32 cellular contexts compared by ENCODE assay signal in genomic region chrX:27163236-27163635, GRCh38.
"Had no signal": no experiment of that assay in that cellular context is flagged by ENCODE, and none has a peak within 500 bp of the region (broad histone marks: within the 10 kb centered on the region; RNA-seq: fewer than 3 reads in every experiment).

No MANE protein-coding gene starts in this region.

- H3K9me3 ChIP-seq: adrenal gland, body of pancreas, breast epithelium had no signal

- H3K27me3 ChIP-seq: adrenal gland, body of pancreas, brain microvascular endothelial cell had no signal

- H3K4me1 ChIP-seq: adrenal gland, body of pancreas, breast epithelium had no signal

- ATAC-seq: activated CD8-positive, alpha-beta T cell treated with anti-CD3 and anti-CD28 coated beads for 36 hours; activated naive CD4-positive, alpha-beta T cell treated with anti-CD3 and anti-CD28 coated beads, Interleukin-2, amount 50 U/mL, for 72 hours; activated T-cell treated with anti-CD3 and anti-CD28 coated beads, Interleukin-2, amount 50 U/mL, for 4 hours; activated T-cell treated with anti-CD3 and anti-CD28 coated beads, Interleukin-2, amount 50 U/mL, for 72 hours; activated T-helper 17 cell treated with anti-CD3 and anti-CD28 coated beads, Interleukin-2, amount 50 U/mL, for 72 hours; body of pancreas had no signal

- H3K36me3 ChIP-seq: adrenal gland, brain microvascular endothelial cell, breast epithelium had no signal

- DNase-seq: activated B cell treated with CpG ODN at 0.5 μM for 24 hours; activated CD4-positive, alpha-beta memory T cell treated with anti-CD3 and anti-CD28 coated beads for 36 hours; activated CD4-positive, alpha-beta T cell treated with anti-CD3 and anti-CD28 coated beads for 4 hours; activated CD4-positive, alpha-beta T cell treated with anti-CD3 and anti-CD28 coated beads, Interleukin-2, amount 10 ng/mL, durations not matched to agents 24 days and 14 days; activated CD4-positive, alpha-beta T cell treated with anti-CD3 and anti-CD28 coated beads, Interleukin-2, amount 50 U/mL, for 1 hour; activated CD4-positive, alpha-beta T cell treated with anti-CD3 and anti-CD28 coated beads, Interleukin-2, amount 50 U/mL, for 4 hours; activated CD4-positive, CD25-positive, alpha-beta regulatory T cell treated with anti-CD3 and anti-CD28 coated beads, Interleukin-2, amount 50 U/mL, for 72 hours; activated CD8-positive, alpha-beta memory T cell treated with anti-CD3 and anti-CD28 coated beads, Interleukin-2, amount 50 U/mL, for 4 hours; activated CD8-positive, alpha-beta T cell treated with anti-CD3 and anti-CD28 coated beads for 36 hours; activated effector memory CD4-positive, alpha-beta T cell treated with anti-CD3 and anti-CD28 coated beads, Interleukin-2, amount 50 U/mL, for 16 hours; activated gamma-delta T cell treated with Interleukin-2 at 50 U/mL for 16 hours; activated naive CD4-positive, alpha-beta T cell; activated naive CD4-positive, alpha-beta T cell treated with anti-CD3 and anti-CD28 coated beads for 36 hours; activated naive CD4-positive, alpha-beta T cell treated with anti-CD3 and anti-CD28 coated beads, Interleukin-2, amount 50 U/mL, for 16 hours; activated naive CD8-positive, alpha-beta T cell treated with anti-CD3 and anti-CD28 coated beads for 36 hours; activated T-cell treated with anti-CD3 and anti-CD28 coated beads for 4 hours; activated T-cell treated with anti-CD3 and anti-CD28 coated beads, Interleukin-2, amount 50 U/mL, for 1 hour; activated T-cell treated with anti-CD3 and anti-CD28 coated beads, Interleukin-2, amount 50 U/mL, for 4 hours; activated T-cell treated with anti-CD3 and anti-CD28 coated beads, Interleukin-2, amount 50 U/mL, for 72 hours; adrenal gland; amniotic stem cell; aorta; body of pancreas; brain microvascular endothelial cell; central memory CD4-positive, alpha-beta T cell; T-helper 1 cell; T-helper 2 cell; T-helper 9 cell had no signal

- H3K4me3 ChIP-seq: adrenal gland, body of pancreas, breast epithelium had no signal

- H3K27ac ChIP-seq: adrenal gland, body of pancreas, brain microvascular endothelial cell, breast epithelium, VCaP had no signal
